ENCODE assay signal across 33 cellular contexts in the genomic region with DNA sequence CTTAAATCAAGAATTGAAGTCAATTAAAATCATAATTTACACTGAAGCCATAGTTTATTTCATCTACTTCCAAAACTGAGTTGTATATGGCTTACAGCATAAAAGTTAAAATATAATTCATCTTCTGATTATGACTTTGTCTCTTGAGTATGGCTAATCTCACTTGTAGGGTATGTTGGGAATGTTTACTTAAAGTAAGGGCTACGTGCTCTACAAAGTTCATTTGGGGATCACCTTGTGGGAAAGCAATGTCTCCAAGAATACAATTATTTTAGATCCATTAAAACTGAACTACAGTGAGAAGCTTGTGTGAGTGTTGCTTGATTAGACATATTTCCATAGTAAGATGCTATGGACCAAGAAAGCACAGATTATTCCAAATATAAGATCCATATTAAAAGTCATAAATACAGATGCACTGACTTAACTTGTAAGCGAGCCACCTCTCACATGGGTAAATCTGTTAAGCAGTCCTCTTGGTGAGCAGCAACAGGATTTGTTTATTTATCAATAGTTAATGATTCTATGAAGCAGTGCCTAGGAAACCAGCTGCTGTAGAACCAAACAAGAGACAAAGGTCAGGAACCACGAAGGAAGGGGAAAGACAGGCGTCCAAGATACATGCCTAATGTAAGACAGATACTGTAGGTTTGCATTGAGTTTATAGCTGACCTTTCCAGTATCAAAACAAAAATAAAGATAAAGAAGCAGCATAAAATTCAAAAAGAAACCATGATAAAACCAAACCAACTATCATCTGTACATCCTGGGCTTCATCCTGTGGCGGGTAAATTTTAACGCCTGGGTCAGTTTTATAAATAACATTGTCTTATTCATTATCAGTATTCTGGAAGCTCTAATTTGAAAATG. TPM values are rescaled to one million over a fixed set of nuclear protein-coding genes. Genes with fewer than 3 reads are reported as not detected.
DNase-seq lines count a peak whose midpoint lies in the region; TF ChIP-seq lines count a peak whose summit lies in the region.
"Had no signal": no experiment of that assay in that cellular context is flagged by ENCODE, and none has a peak within 500 bp of the region (broad histone marks: within the 10 kb centered on the region; RNA-seq: fewer than 3 reads in every experiment).

No MANE protein-coding gene starts in this region.

- WGBS in liver: 18% methylated on average over 6 of the region's 6 CpGs
- 58 to 74% (median 60%) methylated on average over 6 of the region's 6 CpGs for WGBS in ovary, 3 donors

- H3K9ac ChIP-seq in liver (ENCODE audit: low read depth in 1 of 2, low read length in 2 of 2): peak overlapping the region in 1 of 2 donors; percentile 43

- peak overlapping the region; percentile 63 for H3K27ac Mint-ChIP-seq in type B pancreatic cell
- no peak overlapping the region for H3K27ac Mint-ChIP-seq in activated T-helper 2 cell treated with anti-CD3 and anti-CD28 coated beads, Interferon-gamma antibody, Interleukin-2, Interleukin-4, amounts not matched to agents 10 μg/mL and 5 μg/mL and 100 μg/mL, durations not matched to agents 14 hours and 24 hours and 36 hours
- H3K27ac Mint-ChIP-seq: activated CD4-positive, alpha-beta T cell treated with anti-CD3 and anti-CD28 coated beads for 36 hours; activated CD8-positive, alpha-beta memory T cell treated with anti-CD3 and anti-CD28 coated beads, Interleukin-2, amount 10 ng/mL, durations not matched to agents 7 days and 5 days; CD4-positive, alpha-beta T cell; dendritic cell treated with granulocyte-macrophage colony-stimulating factor and Interleukin-4, amounts not matched to agents 40 ng/mL and 50 ng/mL, for 4 days; naive thymus-derived CD8-positive, alpha-beta T cell; T-helper 1 cell treated with Interleukin-12 subunit alpha and Interleukin-12 subunit beta and Interleukin-4 antibody, amounts not matched to agents 30 μg/mL and 1 μg/mL, for 36 hours had no signal

- H3K4me3 Mint-ChIP-seq in type B pancreatic cell: peak overlapping the region; percentile 21
- H3K4me3 Mint-ChIP-seq in activated T-helper 2 cell treated with anti-CD3 and anti-CD28 coated beads, Interferon-gamma antibody, Interleukin-2, Interleukin-4, amounts not matched to agents 10 μg/mL and 5 μg/mL and 100 μg/mL, durations not matched to agents 14 hours and 24 hours and 36 hours (ENCODE audit: low read depth): no peak overlapping the region
- H3K4me3 Mint-ChIP-seq: activated CD4-positive, alpha-beta T cell treated with anti-CD3 and anti-CD28 coated beads for 36 hours; activated CD8-positive, alpha-beta memory T cell treated with anti-CD3 and anti-CD28 coated beads, Interleukin-2, amount 10 ng/mL, durations not matched to agents 7 days and 5 days; CD4-positive, alpha-beta T cell; dendritic cell treated with granulocyte-macrophage colony-stimulating factor and Interleukin-4, amounts not matched to agents 40 ng/mL and 50 ng/mL, for 4 days; naive thymus-derived CD8-positive, alpha-beta T cell; T-helper 1 cell treated with Interleukin-12 subunit alpha and Interleukin-12 subunit beta and Interleukin-4 antibody, amounts not matched to agents 30 μg/mL and 1 μg/mL, for 36 hours had no signal

- H3K27ac ChIP-seq in liver (ENCODE audit: low read depth in 1 of 2, low read length in 2 of 2) (peak overlapping the region; percentile 82), ovary (no peak overlapping the region)
- H3K27ac ChIP-seq: thoracic aorta had no signal

- no peaks in the 10 kb centered on the region for H3K27me3 Mint-ChIP-seq in type B pancreatic cell
- H3K27me3 Mint-ChIP-seq in activated T-helper 2 cell treated with anti-CD3 and anti-CD28 coated beads, Interferon-gamma antibody, Interleukin-2, Interleukin-4, amounts not matched to agents 10 μg/mL and 5 μg/mL and 100 μg/mL, durations not matched to agents 14 hours and 24 hours and 36 hours (ENCODE audit: low read depth): no peaks in the 10 kb centered on the region
- H3K27me3 Mint-ChIP-seq: activated CD8-positive, alpha-beta memory T cell treated with anti-CD3 and anti-CD28 coated beads, Interleukin-2, amount 10 ng/mL, durations not matched to agents 7 days and 5 days; CD4-positive, alpha-beta T cell; dendritic cell treated with granulocyte-macrophage colony-stimulating factor and Interleukin-4, amounts not matched to agents 40 ng/mL and 50 ng/mL, for 4 days had no signal

- H3K36me3 ChIP-seq in liver (ENCODE audit: control insufficient read depth in 4 of 4, insufficient read depth in 3 of 4, low read depth in 1 of 4, low read length in 3 of 4) (no peaks in the 10 kb centered on the region), ovary (no peaks in the 10 kb centered on the region)
- H3K36me3 ChIP-seq: thoracic aorta had no signal

- TF ChIP-seq POLR2A in ovary (IDR thresholded peaks at IDR 0.05): no peak

- H3K4me3 ChIP-seq in choroid plexus epithelial cell (ENCODE audit: low read depth, low read length): no peak overlapping the region
- H3K4me3 ChIP-seq in liver (ENCODE audit: low read depth in 1 of 3, low read length in 3 of 3): peak overlapping the region; percentile 7 to 39 (median 18)
- H3K4me3 ChIP-seq in ovary: no peak overlapping the region
- H3K4me3 ChIP-seq: K562, thoracic aorta had no signal

- DNase-seq in NCI-H1417 (lab: John Stamatoyannopoulos, UW) (peak in 2 of 3 experiments; percentile 4 to 35), NCI-H1417 treated with DMSO at 0.1 percent for 48 hours (lab: John Stamatoyannopoulos, UW) (no peak), choroid plexus epithelial cell (ENCODE audit: low read depth) (peak; percentile 15), type B pancreatic cell (ENCODE audit: extremely low spot score, unreplicated experiment) (no peak), hippocampal formation (lab: John Stamatoyannopoulos, UW) (no peak), ovary (no peak)
- no peak for DNase-seq in activated T-helper 2 cell treated with anti-CD3 and anti-CD28 coated beads, Interferon-gamma antibody, Interleukin-2, Interleukin-4, amounts not matched to agents 10 μg/mL and 5 μg/mL and 100 μg/mL, durations not matched to agents 14 hours and 24 hours and 36 hours (ENCODE audit: low spot score)
- DNase-seq: 8988T; activated CD4-positive, alpha-beta T cell treated with anti-CD3 and anti-CD28 coated beads for 36 hours; activated CD8-positive, alpha-beta memory T cell treated with anti-CD3 and anti-CD28 coated beads, Interleukin-2, amount 10 ng/mL, durations not matched to agents 7 days and 5 days; activated naive CD4-positive, alpha-beta T cell treated with anti-CD3 and anti-CD28 coated beads, Interleukin-2, amount 50 U/mL, for 16 hours; amygdala; CD4-positive, alpha-beta T cell; DMS153; GDM1; kidney; MM.1S; naive thymus-derived CD8-positive, alpha-beta T cell; NCI-H1436 treated with DMSO at 0.1 percent for 48 hours; NCI-H2107; right cardiac atrium; stimulated activated CD4-positive, alpha-beta T cell treated with anti-CD3 and anti-CD28 coated beads, Interleukin-4, amount 100 ng/mL, for 4 hours; stimulated activated naive CD4-positive, alpha-beta T cell had no signal

- TF ChIP-seq CTCF in choroid plexus epithelial cell (conservative IDR thresholded peaks at IDR 0.05; ENCODE audit: low read depth, low read length) (no peak), liver (IDR thresholded peaks at IDR 0.05; ENCODE audit: low read depth, low read length, missing input control) (no peak), type B pancreatic cell (conservative IDR thresholded peaks at IDR 0.05) (no peak), ovary (IDR thresholded peaks at IDR 0.05) (no peak)

- H3K9me3 ChIP-seq in liver (ENCODE audit: control insufficient read depth in 4 of 4, low read length in 3 of 4) (no peaks in the 10 kb centered on the region), ovary (no peaks in the 10 kb centered on the region)
- H3K9me3 ChIP-seq: thoracic aorta had no signal

- intact Hi-C loops in activated T-helper 2 cell treated with anti-CD3 and anti-CD28 coated beads, Interferon-gamma antibody, Interleukin-2, Interleukin-4, amounts not matched to agents 10 μg/mL and 5 μg/mL and 100 μg/mL, durations not matched to agents 14 hours and 24 hours and 36 hours (cut with micrococcal nuclease): no loop called here
- intact Hi-C loops in ovary (cut with DNase I): no loop called here

- H3K27me3 ChIP-seq in liver (ENCODE audit: control insufficient read depth in 4 of 4, insufficient read depth in 4 of 4, low read length in 3 of 4) (no peaks in the 10 kb centered on the region), ovary (no peaks in the 10 kb centered on the region)

- H3K4me1 ChIP-seq in liver (ENCODE audit: control insufficient read depth in 4 of 4, insufficient read depth in 4 of 4, low read length in 3 of 4): peaks cover 5 to 26% (median 19%) of the 10 kb centered on the region in 4 donors
- H3K4me1 ChIP-seq in ovary (ENCODE audit: insufficient read depth): no peaks in the 10 kb centered on the region

- no peaks in the 10 kb centered on the region for H3K9me3 Mint-ChIP-seq in type B pancreatic cell
- H3K9me3 Mint-ChIP-seq in activated T-helper 2 cell treated with anti-CD3 and anti-CD28 coated beads, Interferon-gamma antibody, Interleukin-2, Interleukin-4, amounts not matched to agents 10 μg/mL and 5 μg/mL and 100 μg/mL, durations not matched to agents 14 hours and 24 hours and 36 hours: no peaks in the 10 kb centered on the region
- H3K9me3 Mint-ChIP-seq: CD4-positive, alpha-beta T cell; dendritic cell treated with granulocyte-macrophage colony-stimulating factor and Interleukin-4, amounts not matched to agents 40 ng/mL and 50 ng/mL, for 4 days; naive thymus-derived CD8-positive, alpha-beta T cell; T-helper 1 cell treated with Interleukin-12 subunit alpha and Interleukin-12 subunit beta and Interleukin-4 antibody, amounts not matched to agents 30 μg/mL and 1 μg/mL, for 36 hours had no signal

- TF ChIP-seq EP300 in ovary (IDR thresholded peaks at IDR 0.05): no peak

- no peaks in the 10 kb centered on the region for H3K36me3 Mint-ChIP-seq in type B pancreatic cell
- no peaks in the 10 kb centered on the region for H3K36me3 Mint-ChIP-seq in activated T-helper 2 cell treated with anti-CD3 and anti-CD28 coated beads, Interferon-gamma antibody, Interleukin-2, Interleukin-4, amounts not matched to agents 10 μg/mL and 5 μg/mL and 100 μg/mL, durations not matched to agents 14 hours and 24 hours and 36 hours (ENCODE audit: low read depth)
- H3K36me3 Mint-ChIP-seq: activated CD8-positive, alpha-beta memory T cell treated with anti-CD3 and anti-CD28 coated beads, Interleukin-2, amount 10 ng/mL, durations not matched to agents 7 days and 5 days had no signal

- H3K4me1 Mint-ChIP-seq in type B pancreatic cell (ENCODE audit: unreplicated experiment): peaks cover 23% of the 10 kb centered on the region
- H3K4me1 Mint-ChIP-seq in activated T-helper 2 cell treated with anti-CD3 and anti-CD28 coated beads, Interferon-gamma antibody, Interleukin-2, Interleukin-4, amounts not matched to agents 10 μg/mL and 5 μg/mL and 100 μg/mL, durations not matched to agents 14 hours and 24 hours and 36 hours (ENCODE audit: low read depth): no peaks in the 10 kb centered on the region
- H3K4me1 Mint-ChIP-seq: activated CD4-positive, alpha-beta T cell treated with anti-CD3 and anti-CD28 coated beads for 36 hours; activated CD8-positive, alpha-beta memory T cell treated with anti-CD3 and anti-CD28 coated beads, Interleukin-2, amount 10 ng/mL, durations not matched to agents 7 days and 5 days had no signal

- peak; percentile 11 to 23 for TF ChIP-seq RAD21 in liver (IDR thresholded peaks at IDR 0.05)

RNA-seq across cellular contexts. Expression of gene DSG4, which starts 24.8 kb away (rescaled TPM):
- total RNA-seq in liver (under 1 TPM in 1 of 2 donors, not detected in 1; under 0.01 TPM), type B pancreatic cell (ENCODE audit: low replicate concordance) (0.07 and 0.17 TPM in 2 replicates), ovary (not detected)
- polyA plus RNA-seq in liver (not detected), ovary (not detected)
- not detected in 2 replicates for total RNA-seq in activated T-helper 2 cell treated with anti-CD3 and anti-CD28 coated beads, Interferon-gamma antibody, Interleukin-2, Interleukin-4, amounts not matched to agents 10 μg/mL and 5 μg/mL and 100 μg/mL, durations not matched to agents 14 hours and 24 hours and 36 hours
- total RNA-seq: activated CD4-positive, alpha-beta T cell treated with anti-CD3 and anti-CD28 coated beads for 36 hours; activated CD8-positive, alpha-beta memory T cell treated with anti-CD3 and anti-CD28 coated beads, Interleukin-2, amount 10 ng/mL, durations not matched to agents 7 days and 5 days; CD4-positive, alpha-beta T cell; fibroblast of lung; K562; kidney; mesenteric fat pad; naive thymus-derived CD8-positive, alpha-beta T cell; NCI-H460; right cardiac atrium; SK-MEL-5; thoracic aorta had no signal
- polyA plus RNA-seq: fibroblast of lung; K562; naive thymus-derived CD8-positive, alpha-beta T cell; right cardiac atrium had no signal

RNA-seq across cellular contexts. Expression of gene DSG3, which starts 46.1 kb away (rescaled TPM):
- not detected for total RNA-seq in liver
- not detected for polyA plus RNA-seq in liver
- total RNA-seq in type B pancreatic cell (ENCODE audit: low replicate concordance): 1.1 and 4.5 TPM in 2 replicates
- total RNA-seq in activated T-helper 2 cell treated with anti-CD3 and anti-CD28 coated beads, Interferon-gamma antibody, Interleukin-2, Interleukin-4, amounts not matched to agents 10 μg/mL and 5 μg/mL and 100 μg/mL, durations not matched to agents 14 hours and 24 hours and 36 hours: not detected in 2 replicates
- under 1 TPM in 3 of 7 donors, not detected in 4; under 0.01 to 0.05 (median 0.03) TPM for total RNA-seq in ovary
- not detected for polyA plus RNA-seq in ovary
- total RNA-seq: activated CD4-positive, alpha-beta T cell treated with anti-CD3 and anti-CD28 coated beads for 36 hours; activated CD8-positive, alpha-beta memory T cell treated with anti-CD3 and anti-CD28 coated beads, Interleukin-2, amount 10 ng/mL, durations not matched to agents 7 days and 5 days; CD4-positive, alpha-beta T cell; fibroblast of lung; kidney; mesenteric fat pad; naive thymus-derived CD8-positive, alpha-beta T cell; NCI-H460; omental fat pad; right cardiac atrium had no signal
- polyA plus RNA-seq: naive thymus-derived CD8-positive, alpha-beta T cell; right cardiac atrium had no signal

Comparison
In these comparisons a context has a peak if more than half of its experiments do, and no peak if none do; other contexts are left out.
1. DNase-seq: peak in NCI-H1417 (2 of 3) and choroid plexus epithelial cell (single experiment); none in NCI-H1417 treated with DMSO at 0.1 percent for 48 hours (single experiment), type B pancreatic cell (single experiment), hippocampal formation (0 of 2), activated T-helper 2 cell treated with anti-CD3 and anti-CD28 coated beads, Interferon-gamma antibody, Interleukin-2, Interleukin-4, amounts not matched to agents 10 μg/mL and 5 μg/mL and 100 μg/mL, durations not matched to agents 14 hours and 24 hours and 36 hours (single experiment) and ovary (0 of 5).
2. H3K4me3 ChIP-seq: peak in liver (3 of 3); none in choroid plexus epithelial cell (single experiment) and ovary (single experiment).
3. H3K27ac ChIP-seq: peak in liver (2 of 2); none in ovary (0 of 2).